ENCODE assay signal across 19 cellular contexts in the genomic region with DNA sequence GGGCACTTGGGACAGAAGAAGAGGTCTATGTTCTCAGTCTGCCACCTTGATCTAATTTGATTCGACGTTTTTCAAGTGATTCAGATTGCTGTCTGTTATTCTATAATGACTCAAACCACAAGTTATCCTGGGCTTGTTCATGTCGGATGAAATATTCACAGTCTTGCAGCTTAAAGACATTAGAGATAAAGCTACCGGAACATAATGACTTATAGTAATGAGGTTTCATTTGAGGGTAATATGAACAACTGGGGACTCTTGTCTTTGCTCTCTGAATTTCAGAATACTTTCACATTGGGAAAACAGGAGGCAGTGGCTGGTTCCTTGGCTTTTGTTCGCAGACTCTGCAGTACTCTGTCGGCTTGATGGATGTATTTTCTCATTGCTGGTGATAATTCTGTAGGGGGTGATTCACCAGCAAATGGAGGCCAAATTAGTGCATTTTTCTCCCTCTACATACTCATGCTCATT.
DNase-seq lines count a peak whose midpoint lies in the region; ATAC-seq and TF ChIP-seq lines count a peak whose summit lies in the region.
"Had no signal": no experiment of that assay in that cellular context is flagged by ENCODE, and none has a peak within 500 bp of the region (broad histone marks: within the 10 kb centered on the region; RNA-seq: fewer than 3 reads in every experiment).

No MANE protein-coding gene starts in this region.

- ATAC-seq in left lung (peak; percentile 39), HG03565 (IDR thresholded peaks at IDR 0.05; ENCODE audit: unreplicated experiment) (no peak), HG03571 (IDR thresholded peaks at IDR 0.05; ENCODE audit: unreplicated experiment) (no peak), GM21423 (IDR thresholded peaks at IDR 0.05; ENCODE audit: unreplicated experiment) (no peak)
- ATAC-seq: activated CD8-positive, alpha-beta T cell treated with anti-CD3 and anti-CD28 coated beads, Interleukin-2, amount 10 ng/mL, durations not matched to agents 7 days and 5 days; activated T-cell treated with anti-CD3 and anti-CD28 coated beads, Interleukin-2, amount 50 U/mL, for 4 hours; gastroesophageal sphincter; mucosa of descending colon; PC-3 had no signal

- no peaks in the 10 kb centered on the region for H3K36me3 ChIP-seq in left lung
- H3K36me3 ChIP-seq in ovary: no peaks in the 10 kb centered on the region
- H3K36me3 ChIP-seq: BE2C, breast epithelium, gastroesophageal sphincter, HAP-1, MG63 had no signal

- TF ChIP-seq EP300 in ovary (IDR thresholded peaks at IDR 0.05): no peak

- H3K4me3 ChIP-seq in astrocyte of the cerebellum (ENCODE audit: low read depth, low read length) (no peak overlapping the region), left lung (no peak overlapping the region), ovary (no peak overlapping the region)
- H3K4me3 ChIP-seq: breast epithelium, gastroesophageal sphincter, HAP-1, MG63, mucosa of descending colon had no signal

- 48 to 65% (median 63%) methylated on average over 6 of the region's 6 CpGs for WGBS in ovary, 3 donors

- no peak for TF ChIP-seq POLR2A in ovary (IDR thresholded peaks at IDR 0.05)

- intact Hi-C loops in left lung (cut with DNase I): no loop called here
- intact Hi-C loops in ovary (cut with DNase I): loop anchor here in 1 of 4 donors (1.0 kb wide), 1 partner anchor 125 kb away; no protein-coding TSS in a partner anchor

- TF ChIP-seq CTCF in astrocyte of the cerebellum (IDR thresholded peaks at IDR 0.05; ENCODE audit: low read depth, low read length, missing control alignments) (no peak), left lung (IDR thresholded peaks at IDR 0.05) (no peak), ovary (IDR thresholded peaks at IDR 0.05) (no peak)

- H3K27me3 ChIP-seq in left lung: no peaks in the 10 kb centered on the region
- no peaks in the 10 kb centered on the region for H3K27me3 ChIP-seq in ovary
- H3K27me3 ChIP-seq: BE2C, breast epithelium had no signal

- in situ Hi-C loops in astrocyte of the cerebellum (cut with HindIII; ENCODE audit: low sequenced_read_pairs): no loop called here

- no peak overlapping the region for H3K27ac ChIP-seq in left lung
- no peak overlapping the region for H3K27ac ChIP-seq in ovary
- H3K27ac ChIP-seq: breast epithelium, gastroesophageal sphincter had no signal

- H3K9me3 ChIP-seq in left lung (no peaks in the 10 kb centered on the region), ovary (no peaks in the 10 kb centered on the region)
- H3K9me3 ChIP-seq: gastroesophageal sphincter, HAP-1, mucosa of descending colon had no signal

- peaks cover 0 to 3% of the 10 kb centered on the region in 2 donors for H3K4me1 ChIP-seq in left lung
- no peaks in the 10 kb centered on the region for H3K4me1 ChIP-seq in ovary (ENCODE audit: insufficient read depth)
- H3K4me1 ChIP-seq: BE2C, breast epithelium, gastroesophageal sphincter, HAP-1 had no signal

- DNase-seq in HT1080 (ENCODE audit: low read depth): peak; percentile 36
- peak; percentile 59 for DNase-seq in astrocyte of the cerebellum (ENCODE audit: low read depth)
- no peak for DNase-seq in left lung
- no peak for DNase-seq in ovary
- DNase-seq: activated B cell treated with CpG ODN at 0.5 μM for 24 hours; activated CD8-positive, alpha-beta T cell treated with anti-CD3 and anti-CD28 coated beads, Interleukin-2, amount 10 ng/mL, durations not matched to agents 7 days and 5 days; activated T-cell treated with anti-CD3 and anti-CD28 coated beads, Interleukin-2, amount 50 U/mL, for 4 hours; BE2C; COR-L47; MG63; mucosa of descending colon; PC-3; stimulated activated CD4-positive, alpha-beta T cell treated with anti-CD3 and anti-CD28 coated beads, Interleukin-15, amount 100 ng/mL, for 24 hours had no signal

Comparison
In these comparisons a context has a peak if more than half of its experiments do, and no peak if none do; other contexts are left out.
1. DNase-seq: peak in HT1080 (single experiment) and astrocyte of the cerebellum (single experiment); none in left lung (0 of 2) and ovary (0 of 5).